In genomic region chr1:10429868-10430215, GRCh38 we compare ENCODE assay signal across 1 cellular context.
A peak's percentile ranks its signal among the peaks of the same experiment; 100 is the strongest.
TF ChIP-seq lines count a peak whose summit lies in the region.

No MANE protein-coding gene starts in this region.

TF ChIP-seq in GM12878, 131 proteins besides CTCF, POLR2A, EP300 and RAD21:
- TF ChIP-seq NBN (IDR thresholded peaks at IDR 0.05) (0 out of 2 replicates have a peak, but pooled peaks have one; percentile 16), MLLT1 (IDR thresholded peaks at IDR 0.05) (peak; percentile 81), HDGF (IDR thresholded peaks at IDR 0.05) (peak; percentile 72; the same call in 1 of the 2 replicates), ZZZ3 (IDR thresholded peaks at IDR 0.05; ENCODE audit: control insufficient read depth, insufficient read length, low read depth) (no peak)
TF ChIP-seq in GM12878: peak in this region for 3.
